In the genomic region with DNA sequence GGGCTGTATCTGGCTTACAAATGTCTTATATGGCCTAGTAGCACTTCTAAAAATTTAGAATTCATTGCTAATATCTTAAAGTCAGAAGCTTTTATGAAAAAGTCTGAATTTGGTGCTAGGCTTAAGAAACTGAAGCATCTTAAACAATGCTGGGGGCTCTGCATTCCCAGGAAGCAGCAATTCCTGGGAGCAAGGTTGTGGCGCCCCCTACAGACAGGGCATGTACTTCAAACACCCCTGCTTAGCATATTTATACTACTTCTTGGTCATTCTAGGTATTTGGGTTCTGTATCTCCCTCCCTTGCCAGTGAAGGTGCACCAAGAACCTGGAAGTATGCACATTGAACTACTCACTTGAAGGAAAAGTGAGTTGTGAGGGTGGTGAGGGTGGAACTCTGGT, we compare ENCODE assay signal across 13 cellular contexts.
DNase-seq lines count a peak whose midpoint lies in the region; ATAC-seq and TF ChIP-seq lines count a peak whose summit lies in the region.
"Had no signal": no experiment of that assay in that cellular context is flagged by ENCODE, and none has a peak within 500 bp of the region (broad histone marks: within the 10 kb centered on the region; RNA-seq: fewer than 3 reads in every experiment).

No MANE protein-coding gene starts in this region.

- H3K27ac ChIP-seq in VCaP (no peak overlapping the region), aorta (ENCODE audit: low read depth in 1 of 2, low read length in 2 of 2) (no peak overlapping the region)
- H3K27ac ChIP-seq: coronary artery, transverse colon had no signal

- no peaks in the 10 kb centered on the region for H3K9me3 Mint-ChIP-seq in HFFc6
- H3K9me3 Mint-ChIP-seq in nephron progenitor cell, result peaks cover 9% of the 10 kb centered on the region

- H3K27me3 ChIP-seq in aorta (ENCODE audit: control insufficient read depth in 1 of 2, insufficient read depth in 2 of 2, low read length in 1 of 2), result no peaks in the 10 kb centered on the region
- H3K27me3 ChIP-seq: transverse colon had no signal

- H3K4me3 ChIP-seq in aorta (ENCODE audit: low read length in 2 of 2), result no peak overlapping the region
- H3K4me3 ChIP-seq: coronary artery, transverse colon had no signal

- H3K4me3 Mint-ChIP-seq in HFFc6 (no peak overlapping the region), nephron progenitor cell (no peak overlapping the region)

- H3K27me3 Mint-ChIP-seq in HFFc6 (ENCODE audit: insufficient read depth), result no peaks in the 10 kb centered on the region; the same call in 1 of the 2 replicates
- H3K27me3 Mint-ChIP-seq in nephron progenitor cell (ENCODE audit: low read depth, poor library complexity), result peaks cover 6% of the 10 kb centered on the region

- intact Hi-C loops in aorta (cut with DNase I), result no loop called here

- DNase-seq in NCI-H2029 (lab: John Stamatoyannopoulos, UW), result peak; percentile 1
- DNase-seq in NCI-H2029 treated with DMSO at 0.1 percent for 48 hours (lab: John Stamatoyannopoulos, UW), result no peak
- DNase-seq in HFFc6, result no peak
- no peak for DNase-seq in nephron progenitor cell
- DNase-seq in kidney tubule cell (ENCODE audit: low spot score), result no peak
- no peak for DNase-seq in aorta
- DNase-seq in hippocampal formation (lab: John Stamatoyannopoulos, UW), result no peak
- DNase-seq: activated effector memory CD4-positive, alpha-beta T cell treated with anti-CD3 and anti-CD28 coated beads, Interleukin-2, amount 50 U/mL, for 16 hours; head of caudate nucleus; MV-4-11; transverse colon had no signal

- H3K36me3 Mint-ChIP-seq in HFFc6 (ENCODE audit: low read depth) (no peaks in the 10 kb centered on the region), nephron progenitor cell (ENCODE audit: low read depth) (no peaks in the 10 kb centered on the region)

- 31 to 37% methylated on average over 1 of the region's 1 CpG for WGBS in aorta, 2 donors

- peak; percentile 55; the same call in 1 of the 2 replicates for TF ChIP-seq CTCF in HFFc6 (IDR thresholded peaks at IDR 0.05)
- TF ChIP-seq CTCF in VCaP (conservative IDR thresholded peaks at IDR 0.05), result peak; percentile 50
- peak; percentile 11 for TF ChIP-seq CTCF in nephron progenitor cell (IDR thresholded peaks at IDR 0.05)

- no peaks in the 10 kb centered on the region for H3K9me3 ChIP-seq in aorta (ENCODE audit: control insufficient read depth, low read length)
- H3K9me3 ChIP-seq: transverse colon had no signal

- H3K4me1 Mint-ChIP-seq in HFFc6 (ENCODE audit: low read depth) (no peaks in the 10 kb centered on the region), nephron progenitor cell (peaks cover 14% of the 10 kb centered on the region)

- no peaks in the 10 kb centered on the region for H3K36me3 ChIP-seq in aorta (ENCODE audit: control insufficient read depth in 1 of 2, insufficient read depth in 2 of 2, low read length in 1 of 2)
- H3K36me3 ChIP-seq: transverse colon had no signal

- H3K27ac Mint-ChIP-seq in HFFc6 (no peak overlapping the region), nephron progenitor cell (no peak overlapping the region)

- no peaks in the 10 kb centered on the region for H3K4me1 ChIP-seq in aorta (ENCODE audit: control insufficient read depth in 1 of 2, insufficient read depth in 2 of 2, low read length in 2 of 2)
- H3K4me1 ChIP-seq: transverse colon had no signal

- no peak for ATAC-seq in aorta (ENCODE audit: low FRiP score)
